ENCODE assay signal across 17 cellular contexts in the genomic region with DNA sequence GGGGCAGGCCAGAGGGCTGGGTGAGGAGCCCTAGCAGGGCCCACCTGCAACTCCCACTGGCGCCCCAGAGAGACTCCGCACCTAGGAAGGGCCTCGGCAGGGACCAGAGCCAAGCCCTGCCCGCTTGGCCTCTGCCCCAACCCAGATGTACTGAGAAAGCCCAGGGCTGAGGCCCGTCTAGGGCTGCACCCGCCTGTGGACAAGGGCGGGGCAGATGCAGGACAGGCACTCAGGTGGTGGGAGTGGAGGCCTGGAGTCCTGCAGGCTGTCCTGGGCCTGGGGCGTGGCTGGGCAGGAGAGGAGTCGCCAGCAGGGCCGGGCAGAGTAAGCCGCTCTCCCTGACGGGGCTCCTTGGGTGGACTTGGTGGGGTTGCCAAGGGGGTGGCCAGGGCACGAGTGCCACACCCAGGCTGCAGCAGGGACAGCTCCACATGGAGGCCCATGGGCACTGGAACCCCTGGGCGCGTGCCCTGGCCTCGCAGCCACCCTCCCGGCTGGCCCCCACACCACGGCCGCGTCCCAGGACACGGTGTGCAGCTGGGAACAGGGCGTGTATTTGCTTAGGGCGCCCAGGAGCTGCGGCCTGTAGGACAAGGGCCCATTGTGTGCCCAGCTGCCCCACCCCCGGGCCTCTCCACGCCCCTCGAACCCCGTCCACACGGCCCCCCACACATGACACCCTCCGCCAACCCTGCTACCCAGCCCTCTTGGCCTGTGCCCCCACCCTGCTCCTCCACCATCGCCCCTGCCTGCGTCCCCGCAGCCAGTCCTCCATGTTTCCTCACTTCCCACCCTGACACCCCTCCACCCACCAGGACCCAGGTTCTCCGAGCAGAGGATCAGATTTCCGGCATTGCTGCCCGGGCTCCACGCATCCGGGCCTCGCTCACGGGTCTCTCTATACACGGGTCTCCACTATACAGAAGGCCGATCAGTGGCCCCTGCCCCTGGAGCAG. TPM values are rescaled to one million over a fixed set of nuclear protein-coding genes. Genes with fewer than 3 reads are reported as not detected.
A peak's percentile ranks its signal among the peaks of the same experiment; 100 is the strongest.
DNase-seq lines count a peak whose midpoint lies in the region; ATAC-seq and TF ChIP-seq lines count a peak whose summit lies in the region.
"Had no signal": no experiment of that assay in that cellular context is flagged by ENCODE, and none has a peak within 500 bp of the region (broad histone marks: within the 10 kb centered on the region; RNA-seq: fewer than 3 reads in every experiment).

No MANE protein-coding gene starts in this region.

- H3K27me3 ChIP-seq in liver (ENCODE audit: control insufficient read depth in 4 of 4, insufficient read depth in 4 of 4, low read length in 3 of 4) (no peaks in the 10 kb centered on the region), stomach (no peaks in the 10 kb centered on the region)
- no peaks in the 10 kb centered on the region for H3K27me3 ChIP-seq in CD8-positive, alpha-beta memory T cell (ENCODE audit: insufficient read depth, low read length, poor library complexity, severe bottlenecking)

- TF ChIP-seq RAD21 in liver (IDR thresholded peaks at IDR 0.05): no peak

- intact Hi-C loops in stomach (cut with DNase I; ENCODE audit: low total_unique reads): no loop called here
- intact Hi-C loops in activated CD4-positive, alpha-beta T cell treated with anti-CD3 and anti-CD28 coated beads, Interleukin-2, amount 10 ng/mL, durations not matched to agents 24 days and 14 days (cut with micrococcal nuclease): no loop called here

- 47% methylated on average over 42 of the region's 42 CpGs for WGBS in liver
- 32 to 60% (median 49%) methylated on average over 22 to 42 of the region's 42 CpGs for WGBS in stomach, 5 donors

- TF ChIP-seq EP300 in stomach (IDR thresholded peaks at IDR 0.05): peak; percentile 78

- H3K4me1 ChIP-seq in liver (ENCODE audit: control insufficient read depth in 4 of 4, insufficient read depth in 4 of 4, low read length in 3 of 4) (peaks cover 9 to 46% (median 35%) of the 10 kb centered on the region in 4 donors), stomach (peaks cover 47 to 65% (median 53%) of the 10 kb centered on the region in 4 donors)
- peaks cover 16% of the 10 kb centered on the region for H3K4me1 ChIP-seq in CD8-positive, alpha-beta memory T cell (ENCODE audit: insufficient read depth, low read length)

- H3K9ac ChIP-seq in liver (ENCODE audit: low read depth in 1 of 2, low read length in 2 of 2): no peak overlapping the region

- no peak for TF ChIP-seq CTCF in brain (conservative IDR thresholded peaks at IDR 0.05)
- no peak for TF ChIP-seq CTCF in liver (IDR thresholded peaks at IDR 0.05; ENCODE audit: low read depth, low read length, missing input control)
- TF ChIP-seq CTCF in stomach (IDR thresholded peaks at IDR 0.05): peak in 1 of 7 experiments; percentile 28

- TF ChIP-seq POLR2A in stomach (IDR thresholded peaks at IDR 0.05): peak in 2 of 4 donors; percentile 64 to 81

- H3K4me3 Mint-ChIP-seq in brain: no peak overlapping the region
- H3K4me3 Mint-ChIP-seq in CD8-positive, alpha-beta memory T cell: no peak overlapping the region
- H3K4me3 Mint-ChIP-seq in activated CD4-positive, alpha-beta T cell treated with anti-CD3 and anti-CD28 coated beads, Interleukin-2, amount 10 ng/mL, durations not matched to agents 24 days and 14 days: no peak overlapping the region
- no peak overlapping the region for H3K4me3 Mint-ChIP-seq in activated T-cell treated with anti-CD3 and anti-CD28 coated beads, Interleukin-2, amount 50 U/mL, for 4 hours
- H3K4me3 Mint-ChIP-seq: activated naive CD8-positive, alpha-beta T cell treated with anti-CD3 and anti-CD28 coated beads, Interleukin-2, amount 10 ng/mL, durations not matched to agents 7 days and 5 days had no signal

- no peaks in the 10 kb centered on the region for H3K36me3 Mint-ChIP-seq in brain
- H3K36me3 Mint-ChIP-seq in CD8-positive, alpha-beta memory T cell: no peaks in the 10 kb centered on the region
- no peaks in the 10 kb centered on the region for H3K36me3 Mint-ChIP-seq in activated CD4-positive, alpha-beta T cell treated with anti-CD3 and anti-CD28 coated beads, Interleukin-2, amount 10 ng/mL, durations not matched to agents 24 days and 14 days (ENCODE audit: low read depth)
- no peaks in the 10 kb centered on the region for H3K36me3 Mint-ChIP-seq in activated T-cell treated with anti-CD3 and anti-CD28 coated beads, Interleukin-2, amount 50 U/mL, for 4 hours (ENCODE audit: insufficient read depth)
- H3K36me3 Mint-ChIP-seq: activated naive CD8-positive, alpha-beta T cell treated with anti-CD3 and anti-CD28 coated beads, Interleukin-2, amount 10 ng/mL, durations not matched to agents 7 days and 5 days had no signal

- DNase-seq in HT-29 (ENCODE audit: low spot score) (peak; percentile 80), stomach (peak; percentile 97), G401 (ENCODE audit: low spot score) (no peak)
- no peak for DNase-seq in CD8-positive, alpha-beta memory T cell
- DNase-seq in activated CD4-positive, alpha-beta T cell treated with anti-CD3 and anti-CD28 coated beads, Interleukin-2, amount 10 ng/mL, durations not matched to agents 24 days and 14 days: no peak
- no peak for DNase-seq in activated T-cell treated with anti-CD3 and anti-CD28 coated beads, Interleukin-2, amount 50 U/mL, for 4 hours
- DNase-seq: activated naive CD8-positive, alpha-beta T cell treated with anti-CD3 and anti-CD28 coated beads, Interleukin-2, amount 10 ng/mL, durations not matched to agents 7 days and 5 days; cortex of kidney; foreskin fibroblast; HCEC 1CT; KBM-7; NCI-H1930; nucleus accumbens; stimulated activated naive CD4-positive, alpha-beta T cell treated with Interleukin-2 at 50 U/mL for 16 hours; T-helper 9 cell had no signal

- POLR2A ChIA-PET in CD8-positive, alpha-beta memory T cell (lab: Charles Lee): no interaction called here

- peak overlapping the region in 3 of 5 experiments; percentile 63 to 84 (median 83) for H3K27ac Mint-ChIP-seq in brain
- peak overlapping the region in 2 of 8 donors; percentile 43 to 74 for H3K27ac Mint-ChIP-seq in CD8-positive, alpha-beta memory T cell
- no peak overlapping the region for H3K27ac Mint-ChIP-seq in activated CD4-positive, alpha-beta T cell treated with anti-CD3 and anti-CD28 coated beads, Interleukin-2, amount 10 ng/mL, durations not matched to agents 24 days and 14 days
- H3K27ac Mint-ChIP-seq: activated naive CD8-positive, alpha-beta T cell treated with anti-CD3 and anti-CD28 coated beads, Interleukin-2, amount 10 ng/mL, durations not matched to agents 7 days and 5 days had no signal

- H3K4me3 ChIP-seq in liver (ENCODE audit: low read depth in 1 of 3, low read length in 3 of 3) (peak overlapping the region in 1 of 3 donors; percentile 59), stomach (peak overlapping the region; percentile 9 to 52 (median 40))
- H3K4me3 ChIP-seq in CD8-positive, alpha-beta memory T cell (ENCODE audit: low read length): no peak overlapping the region

- CTCF ChIA-PET in CD8-positive, alpha-beta memory T cell (lab: Charles Lee): no interaction called here

- H3K27me3 Mint-ChIP-seq in brain: no peaks in the 10 kb centered on the region
- H3K27me3 Mint-ChIP-seq in CD8-positive, alpha-beta memory T cell: no peaks in the 10 kb centered on the region
- no peaks in the 10 kb centered on the region for H3K27me3 Mint-ChIP-seq in activated CD4-positive, alpha-beta T cell treated with anti-CD3 and anti-CD28 coated beads, Interleukin-2, amount 10 ng/mL, durations not matched to agents 24 days and 14 days
- no peaks in the 10 kb centered on the region for H3K27me3 Mint-ChIP-seq in activated T-cell treated with anti-CD3 and anti-CD28 coated beads, Interleukin-2, amount 50 U/mL, for 4 hours (ENCODE audit: low read depth)
- H3K27me3 Mint-ChIP-seq: activated naive CD8-positive, alpha-beta T cell treated with anti-CD3 and anti-CD28 coated beads, Interleukin-2, amount 10 ng/mL, durations not matched to agents 7 days and 5 days had no signal

- no peak for ATAC-seq in activated T-cell treated with anti-CD3 and anti-CD28 coated beads, Interleukin-2, amount 50 U/mL, for 4 hours

- H3K36me3 ChIP-seq in liver (ENCODE audit: control insufficient read depth in 4 of 4, insufficient read depth in 3 of 4, low read depth in 1 of 4, low read length in 3 of 4): no peaks in the 10 kb centered on the region
- no peaks in the 10 kb centered on the region for H3K36me3 ChIP-seq in stomach
- no peaks in the 10 kb centered on the region for H3K36me3 ChIP-seq in CD8-positive, alpha-beta memory T cell (ENCODE audit: insufficient read depth, low read length)

- H3K27ac ChIP-seq in liver (ENCODE audit: low read depth in 1 of 2, low read length in 2 of 2) (no peak overlapping the region), stomach (peak overlapping the region; percentile 94 to 98 (median 98))
- H3K27ac ChIP-seq in CD8-positive, alpha-beta memory T cell (ENCODE audit: low read depth, low read length): no peak overlapping the region

- H3K9me3 ChIP-seq in liver (ENCODE audit: control insufficient read depth in 4 of 4, low read length in 3 of 4) (no peaks in the 10 kb centered on the region), stomach (no peaks in the 10 kb centered on the region)
- H3K9me3 ChIP-seq in CD8-positive, alpha-beta memory T cell (ENCODE audit: low read length): no peaks in the 10 kb centered on the region

- in situ Hi-C loops in G401 (cut with HindIII; ENCODE audit: low sequenced_read_pairs): no loop called here

- no peaks in the 10 kb centered on the region for H3K9me3 Mint-ChIP-seq in brain
- no peaks in the 10 kb centered on the region for H3K9me3 Mint-ChIP-seq in CD8-positive, alpha-beta memory T cell
- no peaks in the 10 kb centered on the region for H3K9me3 Mint-ChIP-seq in activated CD4-positive, alpha-beta T cell treated with anti-CD3 and anti-CD28 coated beads, Interleukin-2, amount 10 ng/mL, durations not matched to agents 24 days and 14 days
- no peaks in the 10 kb centered on the region for H3K9me3 Mint-ChIP-seq in activated T-cell treated with anti-CD3 and anti-CD28 coated beads, Interleukin-2, amount 50 U/mL, for 4 hours
- H3K9me3 Mint-ChIP-seq: activated naive CD8-positive, alpha-beta T cell treated with anti-CD3 and anti-CD28 coated beads, Interleukin-2, amount 10 ng/mL, durations not matched to agents 7 days and 5 days had no signal

- H3K4me1 Mint-ChIP-seq in brain: peaks cover 20% of the 10 kb centered on the region
- peaks cover 9 to 13% (median 12%) of the 10 kb centered on the region in 3 donors for H3K4me1 Mint-ChIP-seq in CD8-positive, alpha-beta memory T cell
- H3K4me1 Mint-ChIP-seq in activated CD4-positive, alpha-beta T cell treated with anti-CD3 and anti-CD28 coated beads, Interleukin-2, amount 10 ng/mL, durations not matched to agents 24 days and 14 days: peaks cover 4% of the 10 kb centered on the region
- peaks cover 15% of the 10 kb centered on the region for H3K4me1 Mint-ChIP-seq in activated T-cell treated with anti-CD3 and anti-CD28 coated beads, Interleukin-2, amount 50 U/mL, for 4 hours (ENCODE audit: low read depth)

RNA-seq across cellular contexts. Expression of gene PIM3, which starts 11.3 kb away (rescaled TPM):
- total RNA-seq in HT-29 (2014; rRNA removed; shearing (Covaris generic)): 161 and 183 TPM in 2 replicates
- polyA plus RNA-seq in brain (ENCODE audit: insufficient read depth, low read depth, low replicate concordance): 49.4 TPM
- 10 to 100 TPM; 14.5 to 33.8 TPM for total RNA-seq in liver
- polyA plus RNA-seq in liver: 10 to 100 TPM; 22.3 to 44.0 TPM
- total RNA-seq in stomach: 100 to 1,000 TPM in 3 of 5 donors, 10 to 100 TPM in 2; 51.9 to 802 (median 298) TPM
- polyA plus RNA-seq in stomach: 10 to 100 TPM; 75.6 to 87.6 (median 81.6) TPM
- 100 to 1,000 TPM; 202 to 227 TPM for total RNA-seq in CD8-positive, alpha-beta memory T cell
- 39.3 TPM for polyA plus RNA-seq in CD8-positive, alpha-beta memory T cell
- total RNA-seq in G401 (2014; rRNA removed; shearing (Covaris generic)): 106 and 157 TPM in 2 replicates
- total RNA-seq in activated CD4-positive, alpha-beta T cell treated with anti-CD3 and anti-CD28 coated beads, Interleukin-2, amount 10 ng/mL, durations not matched to agents 24 days and 14 days: 302 and 304 TPM in 2 replicates
- total RNA-seq in activated T-cell treated with anti-CD3 and anti-CD28 coated beads, Interleukin-2, amount 50 U/mL, for 4 hours: 100 to 1,000 TPM; 426 to 498 (median 461) TPM

RNA-seq across cellular contexts. Expression of gene CRELD2, which starts 30.8 kb away (rescaled TPM):
- total RNA-seq in HT-29 (2014; rRNA removed; shearing (Covaris generic)): 70.4 and 75.0 TPM in 2 replicates
- polyA plus RNA-seq in brain (ENCODE audit: insufficient read depth, low read depth, low replicate concordance) (18.8 TPM), liver (10 to 100 TPM; 34.2 to 80.0 TPM), stomach (10 to 100 TPM; 19.4 to 30.4 (median 29.0) TPM)
- total RNA-seq in liver (10 to 100 TPM; 17.2 to 98.1 TPM), stomach (10 to 100 TPM; 35.4 to 83.0 (median 81.1) TPM)
- total RNA-seq in CD8-positive, alpha-beta memory T cell: 10 to 100 TPM; 49.4 to 50.7 TPM
- 53.2 TPM for polyA plus RNA-seq in CD8-positive, alpha-beta memory T cell
- total RNA-seq in G401 (2014; rRNA removed; shearing (Covaris generic)): 85.5 and 121 TPM in 2 replicates
- 46.8 and 47.4 TPM in 2 replicates for total RNA-seq in activated CD4-positive, alpha-beta T cell treated with anti-CD3 and anti-CD28 coated beads, Interleukin-2, amount 10 ng/mL, durations not matched to agents 24 days and 14 days
- 10 to 100 TPM; 62.8 to 71.2 (median 64.2) TPM for total RNA-seq in activated T-cell treated with anti-CD3 and anti-CD28 coated beads, Interleukin-2, amount 50 U/mL, for 4 hours

RNA-seq across cellular contexts. Expression of gene ALG12, which starts 31.0 kb away (rescaled TPM):
- total RNA-seq in HT-29 (2014; rRNA removed; shearing (Covaris generic)): 17.9 and 27.1 TPM in 2 replicates
- 10.8 TPM for polyA plus RNA-seq in brain (ENCODE audit: insufficient read depth, low read depth, low replicate concordance)
- total RNA-seq in liver: 10 to 100 TPM; 10.4 to 20.2 TPM
- 10 to 100 TPM; 12.5 to 15.6 TPM for polyA plus RNA-seq in liver
- total RNA-seq in stomach: 10 to 100 TPM in 2 of 5 donors, 1 to 10 TPM in 3; 2.3 to 30.7 (median 9.4) TPM
- polyA plus RNA-seq in stomach: 1 to 10 TPM; 3.8 to 9.2 (median 8.8) TPM
- total RNA-seq in CD8-positive, alpha-beta memory T cell: 10 to 100 TPM; 21.0 TPM
- 21.8 TPM for polyA plus RNA-seq in CD8-positive, alpha-beta memory T cell
- total RNA-seq in G401 (2014; rRNA removed; shearing (Covaris generic)): 23.8 and 24.1 TPM in 2 replicates
- 13.8 and 17.9 TPM in 2 replicates for total RNA-seq in activated CD4-positive, alpha-beta T cell treated with anti-CD3 and anti-CD28 coated beads, Interleukin-2, amount 10 ng/mL, durations not matched to agents 24 days and 14 days
- total RNA-seq in activated T-cell treated with anti-CD3 and anti-CD28 coated beads, Interleukin-2, amount 50 U/mL, for 4 hours: 10 to 100 TPM; 13.5 to 18.6 (median 14.6) TPM

Comparison
In these comparisons a context has a peak if more than half of its experiments do, and no peak if none do; other contexts are left out.
1. DNase-seq: peak in HT-29 (single experiment) and stomach (single experiment); none in CD8-positive, alpha-beta memory T cell (0 of 5), G401 (single experiment), activated CD4-positive, alpha-beta T cell treated with anti-CD3 and anti-CD28 coated beads, Interleukin-2, amount 10 ng/mL, durations not matched to agents 24 days and 14 days (single experiment) and activated T-cell treated with anti-CD3 and anti-CD28 coated beads, Interleukin-2, amount 50 U/mL, for 4 hours (single experiment).
2. H3K27ac ChIP-seq: peak in stomach (5 of 5); none in liver (0 of 2) and CD8-positive, alpha-beta memory T cell (single experiment).